Comparison of ENCODE assay signal across 5 cellular contexts in the genomic region with DNA sequence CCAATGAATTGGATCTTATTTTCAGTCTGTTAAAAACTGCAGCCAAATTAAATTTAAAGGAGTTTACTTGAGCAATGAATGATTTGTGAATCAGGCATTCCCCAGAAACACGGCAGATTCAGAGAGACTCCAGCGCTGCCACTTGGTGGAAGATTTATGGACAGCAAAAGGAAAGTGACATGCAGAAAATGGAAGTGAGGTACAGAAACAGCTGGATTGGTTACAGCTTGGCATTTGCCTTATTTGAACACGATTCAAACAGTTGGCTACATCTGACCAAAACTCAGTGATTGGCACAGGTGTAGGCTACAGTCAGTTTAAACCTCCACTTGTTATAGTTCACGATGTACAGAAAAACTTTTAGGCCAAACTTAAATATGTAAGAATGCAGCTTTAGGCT.
"Had no signal": no experiment of that assay in that cellular context is flagged by ENCODE, and none has a peak within 500 bp of the region (broad histone marks: within the 10 kb centered on the region; RNA-seq: fewer than 3 reads in every experiment).

No MANE protein-coding gene starts in this region.

- DNase-seq: H9, HCEC 1CT, HFFc6 had no signal

- ATAC-seq: GM23338, HepG2 had no signal
